In genomic region chr1:226133504-226134123, GRCh38 we compare ENCODE assay signal across 14 cellular contexts. TPM values are rescaled to one million over a fixed set of nuclear protein-coding genes. Genes with fewer than 3 reads are reported as not detected.
DNase-seq lines count a peak whose midpoint lies in the region; ATAC-seq and TF ChIP-seq lines count a peak whose summit lies in the region.
"Had no signal": no experiment of that assay in that cellular context is flagged by ENCODE, and none has a peak within 500 bp of the region (broad histone marks: within the 10 kb centered on the region; RNA-seq: fewer than 3 reads in every experiment).

No MANE protein-coding gene starts in this region.

- POLR2A ChIA-PET in HEK293T (lab: Yijun Ruan, JAX) = interaction anchor here (1.1 to 2.3 kb wide), 3 partner anchors 10 to 72 kb away, joined by 3 to 8 read pairs (median 3); no protein-coding TSS in a partner anchor

- no peak overlapping the region for H3K4me2 ChIP-seq in BLaER1

- H3K27ac Mint-ChIP-seq in IgD-negative memory B cell (peak overlapping the region; percentile 77 to 94 (median 93)), osteocyte (ENCODE audit: unreplicated experiment) (no peak overlapping the region)
- H3K27ac Mint-ChIP-seq: stimulated activated naive CD8-positive, alpha-beta T cell treated with anti-CD3 and anti-CD28 coated beads, Interleukin-15, Interleukin-2, amounts not matched to agents 100 ng/mL and 50 ng/mL, for 24 hours had no signal

- H3K4me3 Mint-ChIP-seq in IgD-negative memory B cell (peak overlapping the region; percentile 44 to 88 (median 84)), osteocyte (ENCODE audit: unreplicated experiment) (no peak overlapping the region)
- H3K4me3 Mint-ChIP-seq: stimulated activated naive CD8-positive, alpha-beta T cell treated with anti-CD3 and anti-CD28 coated beads, Interleukin-15, Interleukin-2, amounts not matched to agents 100 ng/mL and 50 ng/mL, for 24 hours had no signal

- peak overlapping the region; percentile 44; the same call in 1 of the 2 replicates for H3K27ac ChIP-seq in BLaER1
- H3K27ac ChIP-seq in epithelial cell of prostate = peak overlapping the region; percentile 68
- H3K27ac ChIP-seq: brain microvascular endothelial cell, right atrium auricular region had no signal

- H3K27me3 Mint-ChIP-seq in IgD-negative memory B cell (no peaks in the 10 kb centered on the region), osteocyte (ENCODE audit: unreplicated experiment) (no peaks in the 10 kb centered on the region)
- H3K27me3 Mint-ChIP-seq: stimulated activated naive CD8-positive, alpha-beta T cell treated with anti-CD3 and anti-CD28 coated beads, Interleukin-15, Interleukin-2, amounts not matched to agents 100 ng/mL and 50 ng/mL, for 24 hours had no signal

- H3K4me1 Mint-ChIP-seq in IgD-negative memory B cell (peaks cover 35 to 48% (median 46%) of the 10 kb centered on the region in 3 donors), osteocyte (ENCODE audit: unreplicated experiment) (peaks cover 11% of the 10 kb centered on the region)

- no peak for TF ChIP-seq CTCF in osteocyte (IDR thresholded peaks at IDR 0.05)

- no peaks in the 10 kb centered on the region for H3K36me3 ChIP-seq in BLaER1
- H3K36me3 ChIP-seq: brain microvascular endothelial cell, right atrium auricular region had no signal

- CTCF ChIA-PET in HEK293T (lab: Yijun Ruan, JAX) = interaction anchor here (0.6 to 1.1 kb wide), 2 partner anchors 8 to 78 kb away, joined by 5 to 14 read pairs; no protein-coding TSS in a partner anchor

- H3K9ac ChIP-seq in BLaER1 = no peak overlapping the region

- H3K9me3 Mint-ChIP-seq in IgD-negative memory B cell (no peaks in the 10 kb centered on the region), osteocyte (ENCODE audit: unreplicated experiment) (peaks cover 3% of the 10 kb centered on the region)
- H3K9me3 Mint-ChIP-seq: stimulated activated naive CD8-positive, alpha-beta T cell treated with anti-CD3 and anti-CD28 coated beads, Interleukin-15, Interleukin-2, amounts not matched to agents 100 ng/mL and 50 ng/mL, for 24 hours had no signal

- H3K36me3 Mint-ChIP-seq in IgD-negative memory B cell = peaks cover 2% of the 10 kb centered on the region
- H3K36me3 Mint-ChIP-seq in osteocyte (ENCODE audit: unreplicated experiment) = no peaks in the 10 kb centered on the region

- H3K9me3 ChIP-seq in BLaER1 = peaks cover 11% of the 10 kb centered on the region
- H3K9me3 ChIP-seq: mucosa of descending colon, right atrium auricular region had no signal

- H4K20me1 ChIP-seq in BLaER1 = no peaks in the 10 kb centered on the region

- H3K4me1 ChIP-seq in BLaER1 = peaks cover 35% of the 10 kb centered on the region

- H3K4me3 ChIP-seq in BLaER1 = no peak overlapping the region
- H3K4me3 ChIP-seq: mucosa of descending colon, right atrium auricular region had no signal

- ATAC-seq in HG02763 (IDR thresholded peaks at IDR 0.05; ENCODE audit: unreplicated experiment) (no peak), HG03521 (IDR thresholded peaks at IDR 0.05; ENCODE audit: unreplicated experiment) (no peak)

- H3K27me3 ChIP-seq in BLaER1 = no peaks in the 10 kb centered on the region
- H3K27me3 ChIP-seq: brain microvascular endothelial cell, right atrium auricular region had no signal

- no peak for DNase-seq in epithelial cell of prostate (ENCODE audit: low read depth, low spot score)
- DNase-seq in osteocyte (ENCODE audit: extremely low spot score, unreplicated experiment) = peak; percentile 48
- DNase-seq in HEK293T (ENCODE audit: extremely low spot score) = no peak
- no peak for DNase-seq in NCI-H774 (lab: John Stamatoyannopoulos, UW)
- DNase-seq: activated naive CD4-positive, alpha-beta T cell treated with anti-CD3 and anti-CD28 coated beads, Interleukin-2, amount 50 U/mL, for 16 hours; brain microvascular endothelial cell; NCI-H1092 treated with DMSO at 0.1 percent for 48 hours had no signal

TF ChIP-seq in HEK293T, 16 proteins besides CTCF, POLR2A, EP300 and RAD21:
- TF ChIP-seq SP1 (IDR thresholded peaks at IDR 0.05) = no peak
- TF ChIP-seq FOXM1 (IDR thresholded peaks at IDR 0.05; ENCODE audit: borderline replicate concordance) = no peak
- TF ChIP-seq SUZ12 (IDR thresholded peaks at IDR 0.05) = no peak
- no peak for TF ChIP-seq ARNT (IDR thresholded peaks at IDR 0.05)
- no peak for TF ChIP-seq L3MBTL2 (conservative IDR thresholded peaks at IDR 0.05)
- TF ChIP-seq HDGF (IDR thresholded peaks at IDR 0.05; ENCODE audit: borderline replicate concordance) = no peak
- no peak for TF ChIP-seq CTBP1 (IDR thresholded peaks at IDR 0.05; ENCODE audit: borderline replicate concordance)
- TF ChIP-seq BHLHE40 (IDR thresholded peaks at IDR 0.05; ENCODE audit: borderline replicate concordance) = no peak
- TF ChIP-seq NFRKB (IDR thresholded peaks at IDR 0.05) = no peak
TF ChIP-seq in HEK293T: peak in this region for 0.

RNA-seq across cellular contexts. Expression of gene ACBD3, which starts 52.9 kb away (rescaled TPM):
- 41.3 TPM for polyA plus RNA-seq in IgD-negative memory B cell
- 48.0 and 48.5 TPM in 2 replicates for total RNA-seq in osteocyte
